In genomic region chr15:72078887-72079286, GRCh38 we compare ENCODE assay signal across 16 cellular contexts. TPM values are rescaled to one million over a fixed set of nuclear protein-coding genes. Genes with fewer than 3 reads are reported as not detected.
DNase-seq lines count a peak whose midpoint lies in the region; ATAC-seq and TF ChIP-seq lines count a peak whose summit lies in the region.
"Had no signal": no experiment of that assay in that cellular context is flagged by ENCODE, and none has a peak within 500 bp of the region (broad histone marks: within the 10 kb centered on the region; RNA-seq: fewer than 3 reads in every experiment).

No MANE protein-coding gene starts in this region.

- H3K9me2 ChIP-seq in MM.1S (replicated peaks; ENCODE audit: insufficient read depth, low read length): no peaks in the 10 kb centered on the region

- H3K9me3 Mint-ChIP-seq in activated CD8-positive, alpha-beta memory T cell treated with anti-CD3 and anti-CD28 coated beads, Interleukin-2, amount 10 ng/mL, durations not matched to agents 7 days and 5 days (ENCODE audit: low read depth): peaks cover 2% of the 10 kb centered on the region
- H3K9me3 Mint-ChIP-seq in stimulated activated naive B cell treated with anti-CD40 and anti-IgM and Interleukin-4, amounts not matched to agents 10 μg/mL and 1 μg/mL and 100 μg/mL, for 72 hours: peaks cover 7 to 9% of the 10 kb centered on the region in 2 donors
- H3K9me3 Mint-ChIP-seq in type B pancreatic cell: peaks cover 9% of the 10 kb centered on the region

- peak overlapping the region; percentile 5 for H3K4me3 Mint-ChIP-seq in activated CD8-positive, alpha-beta memory T cell treated with anti-CD3 and anti-CD28 coated beads, Interleukin-2, amount 10 ng/mL, durations not matched to agents 7 days and 5 days
- H3K4me3 Mint-ChIP-seq in stimulated activated naive B cell treated with anti-CD40 and anti-IgM and Interleukin-4, amounts not matched to agents 10 μg/mL and 1 μg/mL and 100 μg/mL, for 72 hours: no peak overlapping the region
- H3K4me3 Mint-ChIP-seq in type B pancreatic cell: no peak overlapping the region
- H3K4me3 Mint-ChIP-seq: mesothelial cell of epicardium had no signal

- H3K4me2 ChIP-seq in MM.1S (ENCODE audit: low read depth, low read length): no peak overlapping the region

- peak; percentile 82 for ATAC-seq in activated CD8-positive, alpha-beta memory T cell treated with anti-CD3 and anti-CD28 coated beads, Interleukin-2, amount 10 ng/mL, durations not matched to agents 7 days and 5 days
- ATAC-seq in HG02678 (IDR thresholded peaks at IDR 0.05; ENCODE audit: unreplicated experiment) (peak; percentile 62), HG03521 (IDR thresholded peaks at IDR 0.05; ENCODE audit: unreplicated experiment) (peak; percentile 61)
- ATAC-seq in stimulated activated naive B cell treated with anti-CD40 and anti-IgM and Interleukin-4, amounts not matched to agents 10 μg/mL and 1 μg/mL and 100 μg/mL, for 72 hours (replicated peaks): peak; percentile 74 to 82

- no peaks in the 10 kb centered on the region for H3F3A ChIP-seq in MM.1S (ENCODE audit: insufficient read depth, low read length)

- H3K4me1 Mint-ChIP-seq in activated CD8-positive, alpha-beta memory T cell treated with anti-CD3 and anti-CD28 coated beads, Interleukin-2, amount 10 ng/mL, durations not matched to agents 7 days and 5 days: peaks cover 15% of the 10 kb centered on the region
- peaks cover 17 to 37% of the 10 kb centered on the region in 2 donors for H3K4me1 Mint-ChIP-seq in stimulated activated naive B cell treated with anti-CD40 and anti-IgM and Interleukin-4, amounts not matched to agents 10 μg/mL and 1 μg/mL and 100 μg/mL, for 72 hours
- H3K4me1 Mint-ChIP-seq in type B pancreatic cell (ENCODE audit: unreplicated experiment): peaks cover 5% of the 10 kb centered on the region

- H3K9ac ChIP-seq in MM.1S (ENCODE audit: low read length): no peak overlapping the region

- CTCF ChIA-PET in activated CD8-positive, alpha-beta memory T cell treated with anti-CD3 and anti-CD28 coated beads, Interleukin-2, amount 10 ng/mL, durations not matched to agents 7 days and 5 days (lab: Charles Lee): no interaction called here

- TF ChIP-seq CTCF in MM.1S (IDR thresholded peaks at IDR 0.05; ENCODE audit: low read length) (no peak), type B pancreatic cell (conservative IDR thresholded peaks at IDR 0.05) (no peak)

- no peaks in the 10 kb centered on the region for H3K27me3 Mint-ChIP-seq in activated CD8-positive, alpha-beta memory T cell treated with anti-CD3 and anti-CD28 coated beads, Interleukin-2, amount 10 ng/mL, durations not matched to agents 7 days and 5 days
- H3K27me3 Mint-ChIP-seq in stimulated activated naive B cell treated with anti-CD40 and anti-IgM and Interleukin-4, amounts not matched to agents 10 μg/mL and 1 μg/mL and 100 μg/mL, for 72 hours: no peaks in the 10 kb centered on the region
- no peaks in the 10 kb centered on the region for H3K27me3 Mint-ChIP-seq in type B pancreatic cell

- no peaks in the 10 kb centered on the region for H3K9me3 ChIP-seq in MM.1S (replicated peaks; ENCODE audit: insufficient read depth, low read length)
- H3K9me3 ChIP-seq: ovary, upper lobe of left lung had no signal

- no peak overlapping the region for H3K4me3 ChIP-seq in MM.1S (ENCODE audit: low read length)
- H3K4me3 ChIP-seq: ovary, SK-N-MC, upper lobe of left lung had no signal

- H3K27me3 ChIP-seq in MM.1S (replicated peaks; ENCODE audit: insufficient read depth, low read length): no peaks in the 10 kb centered on the region
- H3K27me3 ChIP-seq: ovary, upper lobe of left lung had no signal

- peaks cover 8% of the 10 kb centered on the region for H3K36me3 Mint-ChIP-seq in activated CD8-positive, alpha-beta memory T cell treated with anti-CD3 and anti-CD28 coated beads, Interleukin-2, amount 10 ng/mL, durations not matched to agents 7 days and 5 days
- peaks cover 14 to 22% of the 10 kb centered on the region in 2 donors for H3K36me3 Mint-ChIP-seq in stimulated activated naive B cell treated with anti-CD40 and anti-IgM and Interleukin-4, amounts not matched to agents 10 μg/mL and 1 μg/mL and 100 μg/mL, for 72 hours
- peaks cover 18% of the 10 kb centered on the region for H3K36me3 Mint-ChIP-seq in type B pancreatic cell

- H3K4me1 ChIP-seq in MM.1S (ENCODE audit: low read length): no peaks in the 10 kb centered on the region
- H3K4me1 ChIP-seq: upper lobe of left lung had no signal

- H3K79me2 ChIP-seq in MM.1S (ENCODE audit: low read length): no peaks in the 10 kb centered on the region

- no peak overlapping the region for H3K27ac ChIP-seq in MM.1S (ENCODE audit: low read length)
- H3K27ac ChIP-seq: ovary, SK-N-MC, upper lobe of left lung, VCaP had no signal

- peak; percentile 42 for DNase-seq in activated CD8-positive, alpha-beta memory T cell treated with anti-CD3 and anti-CD28 coated beads, Interleukin-2, amount 10 ng/mL, durations not matched to agents 7 days and 5 days
- no peak for DNase-seq in activated CD8-positive, alpha-beta memory T cell treated with anti-CD3 and anti-CD28 coated beads for 24 hours
- no peak for DNase-seq in stimulated activated naive B cell treated with anti-CD40 and anti-IgM and Interleukin-4, amounts not matched to agents 10 μg/mL and 1 μg/mL and 100 μg/mL, for 72 hours
- DNase-seq in T1000 (lab: John Stamatoyannopoulos, UW) (no peak), MM.1S (no peak), type B pancreatic cell (ENCODE audit: extremely low spot score, unreplicated experiment) (no peak)
- DNase-seq: 8988T; NCI-H187 treated with DMSO at 0.1 percent for 48 hours; ovary; stimulated activated CD4-positive, alpha-beta T cell treated with anti-CD3 and anti-CD28 coated beads, Interleukin-12 subunit alpha, Interleukin-12 subunit beta, amount 100 ng/mL, for 4 hours; upper lobe of left lung had no signal

- H3K36me3 ChIP-seq in MM.1S (replicated peaks; ENCODE audit: insufficient read depth, low read length): no peaks in the 10 kb centered on the region
- H3K36me3 ChIP-seq: ovary, upper lobe of left lung had no signal

- no peaks in the 10 kb centered on the region for H4K20me1 ChIP-seq in MM.1S (ENCODE audit: insufficient read depth, low read length)

- peak overlapping the region; percentile 5 for H3K27ac Mint-ChIP-seq in activated CD8-positive, alpha-beta memory T cell treated with anti-CD3 and anti-CD28 coated beads, Interleukin-2, amount 10 ng/mL, durations not matched to agents 7 days and 5 days
- no peak overlapping the region for H3K27ac Mint-ChIP-seq in stimulated activated naive B cell treated with anti-CD40 and anti-IgM and Interleukin-4, amounts not matched to agents 10 μg/mL and 1 μg/mL and 100 μg/mL, for 72 hours
- H3K27ac Mint-ChIP-seq in type B pancreatic cell: no peak overlapping the region
- H3K27ac Mint-ChIP-seq: mesothelial cell of epicardium had no signal

- no peak overlapping the region for H2AFZ ChIP-seq in MM.1S (ENCODE audit: low read length)

RNA-seq across cellular contexts. Expression of gene MYO9A, which starts 39.1 kb away (rescaled TPM):
- total RNA-seq in activated CD8-positive, alpha-beta memory T cell treated with anti-CD3 and anti-CD28 coated beads, Interleukin-2, amount 10 ng/mL, durations not matched to agents 7 days and 5 days: 10 to 100 TPM; 15.3 to 23.4 TPM
- total RNA-seq in type B pancreatic cell (ENCODE audit: low replicate concordance): 42.4 and 43.4 TPM in 2 replicates

RNA-seq across cellular contexts. Expression of gene SENP8, which starts 39.3 kb away (rescaled TPM):
- 1 to 10 TPM; 1.1 to 1.4 TPM for total RNA-seq in activated CD8-positive, alpha-beta memory T cell treated with anti-CD3 and anti-CD28 coated beads, Interleukin-2, amount 10 ng/mL, durations not matched to agents 7 days and 5 days
- 4.9 and 6.1 TPM in 2 replicates for total RNA-seq in type B pancreatic cell (ENCODE audit: low replicate concordance)
